In genomic region chr21:38505654-38506523, GRCh38 we compare ENCODE assay signal across 8 cellular contexts. TPM values are rescaled to one million over a fixed set of nuclear protein-coding genes. Genes with fewer than 3 reads are reported as not detected.
A peak's percentile ranks its signal among the peaks of the same experiment; 100 is the strongest.
DNase-seq lines count a peak whose midpoint lies in the region; ATAC-seq and TF ChIP-seq lines count a peak whose summit lies in the region.

No MANE protein-coding gene starts in this region.

- no peaks in the 10 kb centered on the region for H3K36me3 ChIP-seq in body of pancreas (replicated peaks in 1 of 2; ENCODE audit: insufficient read depth in 1 of 2, low read depth in 2 of 2)

- in situ Hi-C loops in Caki2 (cut with HindIII; ENCODE audit: low pct_unique_long_range_greater_than_20kb, low sequenced_read_pairs), result no loop called here

- no peaks in the 10 kb centered on the region for H3K27me3 ChIP-seq in body of pancreas

- H3K9me3 ChIP-seq in body of pancreas, result no peaks in the 10 kb centered on the region

- TF ChIP-seq POLR2A in body of pancreas (IDR thresholded peaks at IDR 0.05) (no peak), GM18505 (IDR thresholded peaks at IDR 0.05; ENCODE audit: borderline replicate concordance, extremely low read depth, insufficient read depth, insufficient read length) (no peak)

- intact Hi-C loops in body of pancreas (cut with DNase I), result no loop called here

- 23 to 24% methylated on average over 9 of the region's 9 CpGs for WGBS in body of pancreas, 2 donors

- H3K4me1 ChIP-seq in body of pancreas, result no peaks in the 10 kb centered on the region

- peak; percentile 46 for DNase-seq in Caki2 (ENCODE audit: low read depth)
- peak; percentile 61 for DNase-seq in HT-29 (ENCODE audit: low spot score)
- DNase-seq in NCI-H748 treated with DMSO at 0.1 percent for 48 hours (lab: John Stamatoyannopoulos, UW), result peak; percentile 79
- peak; percentile 17 to 51 (median 20) for DNase-seq in body of pancreas
- DNase-seq in inferior parietal cortex (ENCODE audit: extremely low spot score), result peak; percentile 84
- DNase-seq in superior temporal gyrus (ENCODE audit: extremely low spot score), result peak; percentile 86

- H3K27ac ChIP-seq in body of pancreas, result no peak overlapping the region

- TF ChIP-seq CTCF in body of pancreas (IDR thresholded peaks at IDR 0.05), result peak; percentile 19 to 60 (median 47)

- peak; percentile 64 for ATAC-seq in body of pancreas
- no peak for ATAC-seq in GM21619 (IDR thresholded peaks at IDR 0.05; ENCODE audit: unreplicated experiment)
- no peak for ATAC-seq in GM18505 (IDR thresholded peaks at IDR 0.05; ENCODE audit: unreplicated experiment)

- no peak overlapping the region for H3K4me3 ChIP-seq in body of pancreas

RNA-seq across cellular contexts. Expression of gene ERG, which starts 7.6 kb away (rescaled TPM):
- not detected in 2 replicates for total RNA-seq in Caki2 (2014; rRNA removed; shearing (Covaris generic); ENCODE audit: low replicate concordance)
- not detected in 2 replicates for total RNA-seq in HT-29 (2014; rRNA removed; shearing (Covaris generic))
- total RNA-seq in body of pancreas, result 1 to 10 TPM; 4.2 to 7.3 TPM

Comparison
In these comparisons a context has a peak if more than half of its experiments do, and no peak if none do; other contexts are left out.
1. DNase-seq: peak in every context shown above with its lines; median percentile 86 in superior temporal gyrus; 84 in inferior parietal cortex; 79 in NCI-H748 treated with DMSO at 0.1 percent for 48 hours; 61 in HT-29; 46 in Caki2; 20 in body of pancreas.